In genomic region chr16:69481901-69482341, GRCh38 we compare ENCODE assay signal across 10 cellular contexts. TPM values are rescaled to one million over a fixed set of nuclear protein-coding genes. Genes with fewer than 3 reads are reported as not detected.
A peak's percentile ranks its signal among the peaks of the same experiment; 100 is the strongest.
DNase-seq lines count a peak whose midpoint lies in the region; ATAC-seq and TF ChIP-seq lines count a peak whose summit lies in the region.
"Had no signal": no experiment of that assay in that cellular context is flagged by ENCODE, and none has a peak within 500 bp of the region (broad histone marks: within the 10 kb centered on the region; RNA-seq: fewer than 3 reads in every experiment).

No MANE protein-coding gene starts in this region.

- peak overlapping the region in 1 of 2 donors; percentile 55 for H3K4me3 ChIP-seq in ascending aorta
- peak overlapping the region; percentile 53 for H3K4me3 ChIP-seq in left ventricle myocardium inferior
- no peak overlapping the region for H3K4me3 ChIP-seq in skeletal muscle cell (ENCODE audit: low read depth, low read length)
- H3K4me3 ChIP-seq: GM12878 had no signal

- no peak for ATAC-seq in HG03139 (IDR thresholded peaks at IDR 0.05; ENCODE audit: unreplicated experiment)
- no peak for ATAC-seq in HG02870 (IDR thresholded peaks at IDR 0.05; ENCODE audit: unreplicated experiment)
- no peak for ATAC-seq in GM21526 (IDR thresholded peaks at IDR 0.05; ENCODE audit: low FRiP score, unreplicated experiment)
- ATAC-seq: GM12878 had no signal

- H3K36me3 ChIP-seq in ascending aorta (no peaks in the 10 kb centered on the region), left ventricle myocardium inferior (no peaks in the 10 kb centered on the region)

- DNase-seq in GM04504 (ENCODE audit: low read depth) (peak; percentile 57), ascending aorta (ENCODE audit: low spot score in 2 of 2) (peak; percentile 23 to 94), left ventricle myocardium inferior (peak; percentile 92), skeletal muscle cell (ENCODE audit: low read depth) (peak; percentile 17), GM13976 (ENCODE audit: low spot score) (no peak)
- DNase-seq: activated gamma-delta T cell treated with Interleukin-2 at 50 U/mL for 16 hours had no signal

- intact Hi-C loops in ascending aorta (cut with DNase I), result loop anchor here (1.0 to 5.0 kb wide), 4 partner anchors 40 to 85 kb away; partner anchors contain the start of gene CYB5B
- intact Hi-C loops in left ventricle myocardium inferior (cut with micrococcal nuclease), result no loop called here

- H3K9me3 ChIP-seq in ascending aorta (no peaks in the 10 kb centered on the region), left ventricle myocardium inferior (replicated peaks) (no peaks in the 10 kb centered on the region)

- peaks cover 2 to 13% of the 10 kb centered on the region in 2 donors for H3K4me1 ChIP-seq in ascending aorta
- H3K4me1 ChIP-seq in left ventricle myocardium inferior, result peaks cover 26% of the 10 kb centered on the region

- peak in 2 of 3 experiments; percentile 8 to 34 for TF ChIP-seq CTCF in ascending aorta (IDR thresholded peaks at IDR 0.05)
- TF ChIP-seq CTCF in left ventricle myocardium inferior (IDR thresholded peaks at IDR 0.05; ENCODE audit: borderline replicate concordance), result peak; percentile 38
- no peak for TF ChIP-seq CTCF in GM13976 (IDR thresholded peaks at IDR 0.05; ENCODE audit: borderline replicate concordance, control extremely low read depth, extremely low read depth, insufficient read depth, missing control alignments)

- H3K27ac ChIP-seq in ascending aorta, result peak overlapping the region; percentile 85 to 88
- peak overlapping the region; percentile 97 for H3K27ac ChIP-seq in left ventricle myocardium inferior (replicated peaks)

- in situ Hi-C loops in GM13976 (cut with MboI; ENCODE audit: low sequenced_read_pairs, unreplicated experiment), result no loop called here

- H3K27me3 ChIP-seq in ascending aorta (no peaks in the 10 kb centered on the region), left ventricle myocardium inferior (ENCODE audit: low read depth) (no peaks in the 10 kb centered on the region)

RNA-seq across cellular contexts. Expression of gene CYB5B, which starts 57.5 kb away (rescaled TPM):
- 19.2 TPM for total RNA-seq in ascending aorta
- 69.0 TPM for total RNA-seq in left ventricle myocardium inferior
